Comparison of ENCODE assay signal across 9 cellular contexts in genomic region chr5:15598294-15598902, GRCh38.
DNase-seq lines count a peak whose midpoint lies in the region; ATAC-seq and TF ChIP-seq lines count a peak whose summit lies in the region.
"Had no signal": no experiment of that assay in that cellular context is flagged by ENCODE, and none has a peak within 500 bp of the region (broad histone marks: within the 10 kb centered on the region; RNA-seq: fewer than 3 reads in every experiment).

No MANE protein-coding gene starts in this region.

- DNase-seq in activated naive CD8-positive, alpha-beta T cell treated with anti-CD3 and anti-CD28 coated beads, Interleukin-2, amount 50 U/mL, for 24 hours = peak; percentile 2
- DNase-seq in activated naive CD8-positive, alpha-beta T cell treated with anti-CD3 and anti-CD28 coated beads for 36 hours = no peak
- peak; percentile 54 for DNase-seq in NCI-H69 (lab: John Stamatoyannopoulos, UW)
- DNase-seq in endodermal cell = peak; percentile 79
- DNase-seq in tibial nerve (ENCODE audit: low spot score in 2 of 2) = peak in 1 of 2 donors; percentile 15
- DNase-seq in OCI-M2 (lab: John Stamatoyannopoulos, UW; ENCODE audit: unreplicated experiment) = no peak
- DNase-seq: islet precursor cell had no signal

- no peak for TF ChIP-seq EP300 in tibial nerve (IDR thresholded peaks at IDR 0.05)

- no peaks in the 10 kb centered on the region for H3K9me3 ChIP-seq in endodermal cell (ENCODE audit: control insufficient read depth, low read length)
- no peaks in the 10 kb centered on the region for H3K9me3 ChIP-seq in tibial nerve

- 44 to 50% methylated on average over 2 of the region's 3 CpGs for WGBS in endodermal cell (ENCODE audit: insufficient coverage in 1 of 2, insufficient read length in 1 of 2), 2 experiments
- WGBS in tibial nerve, 2 donors = 68 to 69% methylated on average over 3 of the region's 3 CpGs

- H3K4me3 ChIP-seq in endodermal cell (ENCODE audit: low read length) (no peak overlapping the region), tibial nerve (no peak overlapping the region)

- no peak overlapping the region for H3K27ac Mint-ChIP-seq in activated naive CD8-positive, alpha-beta T cell treated with anti-CD3 and anti-CD28 coated beads, Interleukin-2, amount 50 U/mL, for 24 hours
- H3K27ac Mint-ChIP-seq in activated naive CD8-positive, alpha-beta T cell treated with anti-CD3 and anti-CD28 coated beads for 36 hours = no peak overlapping the region
- H3K27ac Mint-ChIP-seq in endodermal cell = no peak overlapping the region

- no peaks in the 10 kb centered on the region for H3K4me1 Mint-ChIP-seq in activated naive CD8-positive, alpha-beta T cell treated with anti-CD3 and anti-CD28 coated beads, Interleukin-2, amount 50 U/mL, for 24 hours
- no peaks in the 10 kb centered on the region for H3K4me1 Mint-ChIP-seq in activated naive CD8-positive, alpha-beta T cell treated with anti-CD3 and anti-CD28 coated beads for 36 hours
- peaks cover 17% of the 10 kb centered on the region for H3K4me1 Mint-ChIP-seq in endodermal cell

- H3K4me1 ChIP-seq in endodermal cell (ENCODE audit: control insufficient read depth, insufficient read depth, low read length) (peaks cover 6% of the 10 kb centered on the region), tibial nerve (peaks cover 0 to 22% (median 0%) of the 10 kb centered on the region in 4 donors)

- H3K27me3 ChIP-seq in endodermal cell (ENCODE audit: control insufficient read depth, insufficient read depth, low read length, poor library complexity, severe bottlenecking) (no peaks in the 10 kb centered on the region), tibial nerve (no peaks in the 10 kb centered on the region)

- TF ChIP-seq POLR2A in tibial nerve (IDR thresholded peaks at IDR 0.05) = no peak

- H3K27me3 Mint-ChIP-seq in activated naive CD8-positive, alpha-beta T cell treated with anti-CD3 and anti-CD28 coated beads, Interleukin-2, amount 50 U/mL, for 24 hours = no peaks in the 10 kb centered on the region
- no peaks in the 10 kb centered on the region for H3K27me3 Mint-ChIP-seq in activated naive CD8-positive, alpha-beta T cell treated with anti-CD3 and anti-CD28 coated beads for 36 hours
- H3K27me3 Mint-ChIP-seq in endodermal cell (ENCODE audit: insufficient read depth) = no peaks in the 10 kb centered on the region

- H3K36me3 ChIP-seq in endodermal cell (ENCODE audit: control insufficient read depth, insufficient read depth, low read length) (no peaks in the 10 kb centered on the region), tibial nerve (no peaks in the 10 kb centered on the region)

- H3K9ac ChIP-seq in endodermal cell (ENCODE audit: extremely low read depth, low read length, poor library complexity, severe bottlenecking) = no peak overlapping the region

- H3K36me3 Mint-ChIP-seq in activated naive CD8-positive, alpha-beta T cell treated with anti-CD3 and anti-CD28 coated beads, Interleukin-2, amount 50 U/mL, for 24 hours (ENCODE audit: low read depth) = no peaks in the 10 kb centered on the region
- H3K36me3 Mint-ChIP-seq in activated naive CD8-positive, alpha-beta T cell treated with anti-CD3 and anti-CD28 coated beads for 36 hours = no peaks in the 10 kb centered on the region
- peaks cover 9% of the 10 kb centered on the region for H3K36me3 Mint-ChIP-seq in endodermal cell (ENCODE audit: low read depth)

- peaks cover 10% of the 10 kb centered on the region for H3K9me3 Mint-ChIP-seq in activated naive CD8-positive, alpha-beta T cell treated with anti-CD3 and anti-CD28 coated beads, Interleukin-2, amount 50 U/mL, for 24 hours
- H3K9me3 Mint-ChIP-seq in activated naive CD8-positive, alpha-beta T cell treated with anti-CD3 and anti-CD28 coated beads for 36 hours = no peaks in the 10 kb centered on the region
- no peaks in the 10 kb centered on the region for H3K9me3 Mint-ChIP-seq in endodermal cell

- TF ChIP-seq CTCF in endodermal cell (conservative IDR thresholded peaks at IDR 0.05) (peak; percentile 84), tibial nerve (IDR thresholded peaks at IDR 0.05) (peak in 3 of 5 experiments; percentile 9 to 38 (median 37))

- ATAC-seq in activated naive CD8-positive, alpha-beta T cell treated with anti-CD3 and anti-CD28 coated beads, Interleukin-2, amount 50 U/mL, for 24 hours = no peak
- ATAC-seq in GM19324 (IDR thresholded peaks at IDR 0.05; ENCODE audit: low FRiP score, unreplicated experiment) = no peak
- no peak for ATAC-seq in HG03135 (IDR thresholded peaks at IDR 0.05; ENCODE audit: unreplicated experiment)

- H3K27ac ChIP-seq in endodermal cell (ENCODE audit: low read depth, low read length) = no peak overlapping the region
- peak overlapping the region in 1 of 4 donors; percentile 16 for H3K27ac ChIP-seq in tibial nerve

- H3K4me3 Mint-ChIP-seq in activated naive CD8-positive, alpha-beta T cell treated with anti-CD3 and anti-CD28 coated beads, Interleukin-2, amount 50 U/mL, for 24 hours = no peak overlapping the region
- H3K4me3 Mint-ChIP-seq in activated naive CD8-positive, alpha-beta T cell treated with anti-CD3 and anti-CD28 coated beads for 36 hours = no peak overlapping the region
- no peak overlapping the region for H3K4me3 Mint-ChIP-seq in endodermal cell

Comparison
In these comparisons a context has a peak if more than half of its experiments do, and no peak if none do; other contexts are left out.
1. DNase-seq: peak in activated naive CD8-positive, alpha-beta T cell treated with anti-CD3 and anti-CD28 coated beads, Interleukin-2, amount 50 U/mL, for 24 hours (single experiment), NCI-H69 (single experiment) and endodermal cell (single experiment); none in activated naive CD8-positive, alpha-beta T cell treated with anti-CD3 and anti-CD28 coated beads for 36 hours (single experiment) and OCI-M2 (single experiment).